17 cellular contexts compared by ENCODE assay signal in genomic region chr13:42174344-42175162, GRCh38.
DNase-seq lines count a peak whose midpoint lies in the region; ATAC-seq and TF ChIP-seq lines count a peak whose summit lies in the region.
"Had no signal": no experiment of that assay in that cellular context is flagged by ENCODE, and none has a peak within 500 bp of the region (broad histone marks: within the 10 kb centered on the region; RNA-seq: fewer than 3 reads in every experiment).

No MANE protein-coding gene starts in this region.

- no peak overlapping the region for H3K4me3 Mint-ChIP-seq in activated CD4-positive, alpha-beta T cell treated with anti-CD3 and anti-CD28 coated beads, Interleukin-2, amount 10 ng/mL, durations not matched to agents 7 days and 5 days
- H3K4me3 Mint-ChIP-seq: naive thymus-derived CD4-positive, alpha-beta T cell had no signal

- ATAC-seq in IMR-90 (ENCODE audit: low read depth) = peak; percentile 87
- ATAC-seq in right lobe of liver = peak in 3 of 4 donors; percentile 27 to 62 (median 30)
- ATAC-seq in HG02852 (IDR thresholded peaks at IDR 0.05; ENCODE audit: unreplicated experiment) = no peak
- no peak for ATAC-seq in HG02759 (IDR thresholded peaks at IDR 0.05; ENCODE audit: unreplicated experiment)
- ATAC-seq: naive thymus-derived CD4-positive, alpha-beta T cell; PC-3 had no signal

- in situ Hi-C loops in IMR-90 (cut with MboI; ENCODE audit: low sequenced_read_pairs) = no loop called here

- H3K14ac ChIP-seq in IMR-90 (replicated peaks; ENCODE audit: low read depth, low read length) = no peak overlapping the region

- TF ChIP-seq RAD21 in IMR-90 (IDR thresholded peaks at IDR 0.05; ENCODE audit: low read length) = no peak

- peaks cover 6% of the 10 kb centered on the region for H3K36me3 ChIP-seq in IMR-90 (ENCODE audit: control insufficient read depth, insufficient read depth, low read length)
- no peaks in the 10 kb centered on the region for H3K36me3 ChIP-seq in right lobe of liver
- H3K36me3 ChIP-seq: colonic mucosa had no signal

- peaks cover 4% of the 10 kb centered on the region; the same call in 1 of the 2 replicates for H3K9me1 ChIP-seq in IMR-90 (ENCODE audit: insufficient read depth, low read length)

- H3K27me3 ChIP-seq in IMR-90 (ENCODE audit: control insufficient read depth, insufficient read depth, low read length) = no peaks in the 10 kb centered on the region
- no peaks in the 10 kb centered on the region for H3K27me3 ChIP-seq in right lobe of liver
- H3K27me3 ChIP-seq: colonic mucosa had no signal

- DNase-seq in IMR-90 (peak; percentile 73), choroid plexus epithelial cell (ENCODE audit: low read depth) (peak; percentile 50), right lobe of liver (no peak), RWPE1 (ENCODE audit: low spot score) (no peak)
- no peak for DNase-seq in activated CD4-positive, alpha-beta T cell treated with anti-CD3 and anti-CD28 coated beads, Interleukin-2, amount 10 ng/mL, durations not matched to agents 7 days and 5 days
- DNase-seq: activated CD4-positive, alpha-beta T cell treated with anti-CD3 and anti-CD28 coated beads, Interleukin-2, amount 50 U/mL, for 4 hours; activated T-cell treated with anti-CD3 and anti-CD28 coated beads, Interleukin-2, amount 50 U/mL, for 48 hours; colonic mucosa; hippocampal formation; MM.1S; naive thymus-derived CD4-positive, alpha-beta T cell; NCI-H2029; NCI-H524; PC-3 had no signal

- H2AFZ ChIP-seq in IMR-90 (replicated peaks; ENCODE audit: low read length, poor library complexity) = no peak overlapping the region

- peaks cover 7% of the 10 kb centered on the region; the same call in 1 of the 2 replicates for H4K20me1 ChIP-seq in IMR-90 (ENCODE audit: insufficient read depth, low read length)

- peak overlapping the region; percentile 35 for H2BK5ac ChIP-seq in IMR-90 (ENCODE audit: low read depth, low read length, poor library complexity, severe bottlenecking)

- CTCF ChIA-PET in IMR-90 (lab: Yijun Ruan, JAX) = interaction anchor here (1.0 kb wide), 1 partner anchor 26 kb away, joined by 3 read pairs; no protein-coding TSS in a partner anchor
- CTCF ChIA-PET in activated CD4-positive, alpha-beta T cell treated with anti-CD3 and anti-CD28 coated beads, Interleukin-2, amount 10 ng/mL, durations not matched to agents 7 days and 5 days (lab: Charles Lee) = no interaction called here
- CTCF ChIA-PET in RWPE1 (lab: Yijun Ruan, JAX) = no interaction called here

- no peaks in the 10 kb centered on the region; a peak in 1 of 4 replicates for H3K79me1 ChIP-seq in IMR-90 (ENCODE audit: low read depth in 1 of 2, low read length in 2 of 2)

- H3K4me1 Mint-ChIP-seq in activated CD4-positive, alpha-beta T cell treated with anti-CD3 and anti-CD28 coated beads, Interleukin-2, amount 10 ng/mL, durations not matched to agents 7 days and 5 days = peaks cover 7% of the 10 kb centered on the region

- no peaks in the 10 kb centered on the region for H3K9me3 Mint-ChIP-seq in activated CD4-positive, alpha-beta T cell treated with anti-CD3 and anti-CD28 coated beads, Interleukin-2, amount 10 ng/mL, durations not matched to agents 7 days and 5 days
- H3K9me3 Mint-ChIP-seq: naive thymus-derived CD4-positive, alpha-beta T cell had no signal

- peak overlapping the region; percentile 19 for H2AK9ac ChIP-seq in IMR-90 (replicated peaks; ENCODE audit: low read depth, low read length, poor library complexity)

- peak overlapping the region in 1 of 2 experiments; percentile 63; a peak in 2 of 4 replicates for H4K8ac ChIP-seq in IMR-90 (ENCODE audit: low read depth in 2 of 2, low read length in 2 of 2)

- no peak overlapping the region for H3K27ac Mint-ChIP-seq in activated CD4-positive, alpha-beta T cell treated with anti-CD3 and anti-CD28 coated beads, Interleukin-2, amount 10 ng/mL, durations not matched to agents 7 days and 5 days

- POLR2A ChIA-PET in IMR-90 (lab: Charles Lee; ENCODE audit: unreplicated experiment) = no interaction called here
- POLR2A ChIA-PET in activated CD4-positive, alpha-beta T cell treated with anti-CD3 and anti-CD28 coated beads, Interleukin-2, amount 10 ng/mL, durations not matched to agents 7 days and 5 days (lab: Charles Lee) = no interaction called here
- POLR2A ChIA-PET in RWPE1 (lab: Yijun Ruan, JAX; ENCODE audit: low non-redundant PET) = no interaction called here

- H3K9me3 ChIP-seq in IMR-90 (ENCODE audit: control insufficient read depth, insufficient read depth, low read length) = no peaks in the 10 kb centered on the region
- H3K9me3 ChIP-seq in right lobe of liver = no peaks in the 10 kb centered on the region
- H3K9me3 ChIP-seq: colonic mucosa had no signal

- H3K4me3 ChIP-seq in IMR-90 (ENCODE audit: insufficient read depth, low read depth, low read length) (no peak overlapping the region), choroid plexus epithelial cell (ENCODE audit: low read depth, low read length) (no peak overlapping the region), right lobe of liver (no peak overlapping the region)
- H3K4me3 ChIP-seq: colonic mucosa had no signal

- no TSS peak for BruUV-seq in IMR-90 (replicated peaks; lab: Mats Ljungman, UMichigan)

- H3K4me1 ChIP-seq in IMR-90 (ENCODE audit: control insufficient read depth, insufficient read depth, low read length) (peaks cover 5% of the 10 kb centered on the region), right lobe of liver (no peaks in the 10 kb centered on the region)
- H3K4me1 ChIP-seq: colonic mucosa had no signal

- intact Hi-C loops in IMR-90 (cut with micrococcal nuclease) = no loop called here
- intact Hi-C loops in right lobe of liver (cut with DNase I) = no loop called here

- no peak for TF ChIP-seq CTCF in C4-2B (conservative IDR thresholded peaks at IDR 0.05)
- no peak for TF ChIP-seq CTCF in IMR-90 (conservative IDR thresholded peaks at IDR 0.05; ENCODE audit: low read depth, low read length)
- no peak for TF ChIP-seq CTCF in choroid plexus epithelial cell (conservative IDR thresholded peaks at IDR 0.05; ENCODE audit: low read depth, low read length)
- no peak for TF ChIP-seq CTCF in right lobe of liver (IDR thresholded peaks at IDR 0.05)
- no peak for TF ChIP-seq CTCF in RWPE1 (conservative IDR thresholded peaks at IDR 0.05; ENCODE audit: low read depth)

- WGBS in IMR-90 (ENCODE audit: extremely low coverage in 2 of 2, insufficient read length in 1 of 2), 2 experiments = 100% methylated on average over 1 of the region's 8 CpGs; no CpG with 5 or more reads in 1 of the 2 experiments
- WGBS in right lobe of liver (ENCODE audit: insufficient coverage, low coverage, low lambda C conversion rate, missing lambda C conversion rate) = 72% methylated on average over 8 of the region's 8 CpGs

- no peak overlapping the region for H4K5ac ChIP-seq in IMR-90 (ENCODE audit: low read depth, low read length)

- H3K9ac ChIP-seq in IMR-90 (ENCODE audit: low read depth, low read length) = no peak overlapping the region

- H2BK20ac ChIP-seq in IMR-90 (ENCODE audit: low read depth, low read length) = no peak overlapping the region

- TF ChIP-seq POLR2A in IMR-90 (IDR thresholded peaks at IDR 0.05; ENCODE audit: low read depth, low read length) (no peak), right lobe of liver (IDR thresholded peaks at IDR 0.05) (no peak)

- H3K27me3 Mint-ChIP-seq in activated CD4-positive, alpha-beta T cell treated with anti-CD3 and anti-CD28 coated beads, Interleukin-2, amount 10 ng/mL, durations not matched to agents 7 days and 5 days = no peaks in the 10 kb centered on the region
- H3K27me3 Mint-ChIP-seq: naive thymus-derived CD4-positive, alpha-beta T cell had no signal

- H3K56ac ChIP-seq in IMR-90 (ENCODE audit: extremely low read depth, insufficient read depth, low read length) = no peak overlapping the region

- H2BK120ac ChIP-seq in IMR-90 (ENCODE audit: low read depth, low read length) = no peak overlapping the region; the same call in 1 of the 2 replicates

- peak overlapping the region; percentile 53 for H3K4ac ChIP-seq in IMR-90 (ENCODE audit: low read depth, low read length)

- dilution Hi-C loops in IMR-90 (cut with HindIII; ENCODE audit: low sequenced_read_pairs, unreplicated experiment) = no loop called here

- peaks cover 30% of the 10 kb centered on the region for H3K36me3 Mint-ChIP-seq in activated CD4-positive, alpha-beta T cell treated with anti-CD3 and anti-CD28 coated beads, Interleukin-2, amount 10 ng/mL, durations not matched to agents 7 days and 5 days (ENCODE audit: low read depth)

- no peak overlapping the region; the same call in 1 of the 2 replicates for H3K18ac ChIP-seq in IMR-90 (ENCODE audit: low read depth, low read length)

- peak overlapping the region; percentile 23; the same call in 1 of the 2 replicates for H4K91ac ChIP-seq in IMR-90 (ENCODE audit: insufficient read depth, low read depth, low read length)

- H2BK15ac ChIP-seq in IMR-90 (ENCODE audit: low read depth, low read length) = peak overlapping the region; percentile 31; the same call in 1 of the 3 replicates

- H3K4me2 ChIP-seq in IMR-90 (ENCODE audit: low read depth, low read length) = no peak overlapping the region

- peak overlapping the region; percentile 31; the same call in 1 of the 2 replicates for H3K27ac ChIP-seq in C4-2B
- H3K27ac ChIP-seq in IMR-90 (ENCODE audit: insufficient read depth, low read length) = peak overlapping the region; percentile 78; the same call in 1 of the 2 replicates
- H3K27ac ChIP-seq in right lobe of liver = no peak overlapping the region
- H3K27ac ChIP-seq in RWPE1 = no peak overlapping the region
- H3K27ac ChIP-seq: colonic mucosa had no signal

- H3K23ac ChIP-seq in IMR-90 (ENCODE audit: low read depth, low read length) = no peak overlapping the region

- 0 out of 2 replicates have a peak overlapping the region, but pooled peaks have one; percentile 13 for H2AK5ac ChIP-seq in IMR-90 (ENCODE audit: low read depth, low read length)

TF ChIP-seq in IMR-90, 13 proteins besides CTCF, POLR2A, EP300 and RAD21 (continues in another document):
- TF ChIP-seq CEBPB (IDR thresholded peaks at IDR 0.05; ENCODE audit: low read depth, low read length) (peak; percentile 20; the same call in 1 of the 2 replicates), FOS (IDR thresholded peaks at IDR 0.05; ENCODE audit: low read depth, low read length) (0 out of 2 replicates have a peak, but pooled peaks have one; percentile 17), USF2 (IDR thresholded peaks at IDR 0.05; ENCODE audit: low read depth, low read length) (no peak)

Comparison
In these comparisons a context has a peak if more than half of its experiments do, and no peak if none do; other contexts are left out.
1. H3K27ac ChIP-seq: peak in C4-2B (single experiment) and IMR-90 (single experiment); none in right lobe of liver (0 of 3) and RWPE1 (single experiment).
2. ATAC-seq: peak in IMR-90 (single experiment) and right lobe of liver (3 of 4); none in HG02852 (single experiment) and HG02759 (single experiment).
3. DNase-seq: peak in IMR-90 (single experiment) and choroid plexus epithelial cell (single experiment); none in right lobe of liver (0 of 3), activated CD4-positive, alpha-beta T cell treated with anti-CD3 and anti-CD28 coated beads, Interleukin-2, amount 10 ng/mL, durations not matched to agents 7 days and 5 days (single experiment) and RWPE1 (single experiment).